ENCODE assay signal across 12 cellular contexts in the genomic region with DNA sequence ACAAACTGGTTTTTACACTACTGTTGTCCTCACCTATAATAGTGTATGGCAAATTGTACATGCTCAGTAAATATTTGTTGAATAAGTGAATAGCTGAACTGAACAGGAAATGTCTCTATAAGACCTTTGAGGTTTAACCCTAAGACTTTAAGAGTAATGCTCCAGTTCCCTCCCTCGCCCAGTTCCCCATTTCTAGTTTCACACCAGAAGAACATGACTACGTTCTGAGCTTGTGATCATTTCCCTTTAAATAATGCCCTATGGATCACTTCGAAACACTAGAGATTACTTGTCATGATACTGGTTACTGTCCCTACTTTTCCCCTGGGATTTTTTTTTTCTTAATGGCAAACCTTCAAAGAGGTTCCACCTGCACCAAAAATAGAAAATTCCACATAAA.
DNase-seq lines count a peak whose midpoint lies in the region; ATAC-seq lines count a peak whose summit lies in the region.
"Had no signal": no experiment of that assay in that cellular context is flagged by ENCODE, and none has a peak within 500 bp of the region (broad histone marks: within the 10 kb centered on the region; RNA-seq: fewer than 3 reads in every experiment).

No MANE protein-coding gene starts in this region.

- ATAC-seq in activated naive CD8-positive, alpha-beta T cell treated with anti-CD3 and anti-CD28 coated beads, Interleukin-2, amount 50 U/mL, for 24 hours = no peak
- ATAC-seq in HG02763 (IDR thresholded peaks at IDR 0.05; ENCODE audit: unreplicated experiment) (peak; percentile 88), HG03565 (IDR thresholded peaks at IDR 0.05; ENCODE audit: unreplicated experiment) (peak; percentile 92)
- peak; percentile 91 to 92 for ATAC-seq in stimulated activated naive B cell treated with anti-CD40 and anti-IgM and Interleukin-4, amounts not matched to agents 10 μg/mL and 1 μg/mL and 100 μg/mL, for 72 hours (replicated peaks)
- ATAC-seq: right cardiac atrium had no signal

- no peak overlapping the region for H3K4me3 Mint-ChIP-seq in activated naive CD8-positive, alpha-beta T cell treated with anti-CD3 and anti-CD28 coated beads, Interleukin-2, amount 50 U/mL, for 24 hours
- no peak overlapping the region for H3K4me3 Mint-ChIP-seq in activated naive CD8-positive, alpha-beta T cell treated with anti-CD3 and anti-CD28 coated beads for 36 hours
- peak overlapping the region; percentile 18 to 71 for H3K4me3 Mint-ChIP-seq in stimulated activated naive B cell treated with anti-CD40 and anti-IgM and Interleukin-4, amounts not matched to agents 10 μg/mL and 1 μg/mL and 100 μg/mL, for 72 hours

- H3K36me3 Mint-ChIP-seq in activated naive CD8-positive, alpha-beta T cell treated with anti-CD3 and anti-CD28 coated beads, Interleukin-2, amount 50 U/mL, for 24 hours (ENCODE audit: low read depth) = peaks cover 2% of the 10 kb centered on the region
- H3K36me3 Mint-ChIP-seq in activated naive CD8-positive, alpha-beta T cell treated with anti-CD3 and anti-CD28 coated beads for 36 hours = no peaks in the 10 kb centered on the region
- peaks cover 0 to 18% of the 10 kb centered on the region in 2 donors for H3K36me3 Mint-ChIP-seq in stimulated activated naive B cell treated with anti-CD40 and anti-IgM and Interleukin-4, amounts not matched to agents 10 μg/mL and 1 μg/mL and 100 μg/mL, for 72 hours

- H3K9me3 Mint-ChIP-seq in activated naive CD8-positive, alpha-beta T cell treated with anti-CD3 and anti-CD28 coated beads, Interleukin-2, amount 50 U/mL, for 24 hours = peaks cover 24% of the 10 kb centered on the region
- peaks cover 10% of the 10 kb centered on the region for H3K9me3 Mint-ChIP-seq in activated naive CD8-positive, alpha-beta T cell treated with anti-CD3 and anti-CD28 coated beads for 36 hours
- peaks cover 11 to 20% of the 10 kb centered on the region in 2 donors for H3K9me3 Mint-ChIP-seq in stimulated activated naive B cell treated with anti-CD40 and anti-IgM and Interleukin-4, amounts not matched to agents 10 μg/mL and 1 μg/mL and 100 μg/mL, for 72 hours

- H3K27ac Mint-ChIP-seq in activated naive CD8-positive, alpha-beta T cell treated with anti-CD3 and anti-CD28 coated beads, Interleukin-2, amount 50 U/mL, for 24 hours = peak overlapping the region; percentile 46
- H3K27ac Mint-ChIP-seq in activated naive CD8-positive, alpha-beta T cell treated with anti-CD3 and anti-CD28 coated beads for 36 hours = no peak overlapping the region
- peak overlapping the region; percentile 93 for H3K27ac Mint-ChIP-seq in stimulated activated naive B cell treated with anti-CD40 and anti-IgM and Interleukin-4, amounts not matched to agents 10 μg/mL and 1 μg/mL and 100 μg/mL, for 72 hours

- no peaks in the 10 kb centered on the region for H3K27me3 Mint-ChIP-seq in activated naive CD8-positive, alpha-beta T cell treated with anti-CD3 and anti-CD28 coated beads, Interleukin-2, amount 50 U/mL, for 24 hours
- no peaks in the 10 kb centered on the region for H3K27me3 Mint-ChIP-seq in activated naive CD8-positive, alpha-beta T cell treated with anti-CD3 and anti-CD28 coated beads for 36 hours
- H3K27me3 Mint-ChIP-seq in stimulated activated naive B cell treated with anti-CD40 and anti-IgM and Interleukin-4, amounts not matched to agents 10 μg/mL and 1 μg/mL and 100 μg/mL, for 72 hours = no peaks in the 10 kb centered on the region

- DNase-seq in activated naive CD8-positive, alpha-beta T cell treated with anti-CD3 and anti-CD28 coated beads, Interleukin-2, amount 50 U/mL, for 24 hours = no peak
- DNase-seq in activated naive CD8-positive, alpha-beta T cell treated with anti-CD3 and anti-CD28 coated beads for 36 hours = no peak
- DNase-seq in stimulated activated naive B cell treated with anti-CD40 and anti-IgM and Interleukin-4, amounts not matched to agents 10 μg/mL and 1 μg/mL and 100 μg/mL, for 72 hours = peak; percentile 57
- no peak for DNase-seq in stimulated activated CD4-positive, alpha-beta T cell treated with anti-CD3 and anti-CD28 coated beads, Interleukin-4, amount 100 ng/mL, for 24 hours
- no peak for DNase-seq in middle frontal gyrus (ENCODE audit: extremely low spot score, low spot score)
- no peak for DNase-seq in dedifferentiated amniotic fluid mesenchymal stem cell (ENCODE audit: extremely low spot score)
- DNase-seq: activated CD4-positive, CD25-positive, alpha-beta regulatory T cell; kidney glomerular epithelial cell; NCI-H524 treated with DMSO at 0.1 percent for 48 hours; right cardiac atrium had no signal

- peaks cover 2% of the 10 kb centered on the region for H3K4me1 Mint-ChIP-seq in activated naive CD8-positive, alpha-beta T cell treated with anti-CD3 and anti-CD28 coated beads, Interleukin-2, amount 50 U/mL, for 24 hours
- no peaks in the 10 kb centered on the region for H3K4me1 Mint-ChIP-seq in activated naive CD8-positive, alpha-beta T cell treated with anti-CD3 and anti-CD28 coated beads for 36 hours
- H3K4me1 Mint-ChIP-seq in stimulated activated naive B cell treated with anti-CD40 and anti-IgM and Interleukin-4, amounts not matched to agents 10 μg/mL and 1 μg/mL and 100 μg/mL, for 72 hours = peaks cover 11 to 22% of the 10 kb centered on the region in 2 donors

Comparison
In these comparisons a context has a peak if more than half of its experiments do, and no peak if none do; other contexts are left out.
1. H3K4me3 Mint-ChIP-seq: peak in stimulated activated naive B cell treated with anti-CD40 and anti-IgM and Interleukin-4, amounts not matched to agents 10 μg/mL and 1 μg/mL and 100 μg/mL, for 72 hours (2 of 2); none in activated naive CD8-positive, alpha-beta T cell treated with anti-CD3 and anti-CD28 coated beads, Interleukin-2, amount 50 U/mL, for 24 hours (single experiment) and activated naive CD8-positive, alpha-beta T cell treated with anti-CD3 and anti-CD28 coated beads for 36 hours (single experiment).